ENCODE assay signal across 35 cellular contexts in genomic region chr2:133919285-133919684, GRCh38.
"Had no signal": no experiment of that assay in that cellular context is flagged by ENCODE, and none has a peak within 500 bp of the region (broad histone marks: within the 10 kb centered on the region; RNA-seq: fewer than 3 reads in every experiment).

No MANE protein-coding gene starts in this region.

- H3K4me1 ChIP-seq: Peyer's patch had no signal

- H3K27ac ChIP-seq: brain microvascular endothelial cell, Peyer's patch, RWPE1, VCaP had no signal

- H3K27me3 ChIP-seq: brain microvascular endothelial cell, Peyer's patch had no signal

- DNase-seq: activated B cell treated with CpG ODN at 0.5 μM for 24 hours; activated CD4-positive, alpha-beta memory T cell treated with anti-CD3 and anti-CD28 coated beads for 36 hours; activated CD4-positive, alpha-beta T cell treated with anti-CD3 and anti-CD28 coated beads for 4 hours; activated CD4-positive, alpha-beta T cell treated with anti-CD3 and anti-CD28 coated beads, Interleukin-2, amount 50 U/mL, for 1 hour; activated CD4-positive, CD25-positive, alpha-beta regulatory T cell treated with anti-CD3 and anti-CD28 coated beads, Interleukin-2, amount 50 U/mL, for 72 hours; activated CD8-positive, alpha-beta memory T cell treated with anti-CD3 and anti-CD28 coated beads, Interleukin-2, amount 50 U/mL, for 4 hours; activated effector memory CD4-positive, alpha-beta T cell treated with Interleukin-2 at 50 U/mL for 16 hours; activated naive CD4-positive, alpha-beta T cell treated with anti-CD3 and anti-CD28 coated beads, Interleukin-2, amount 10 ng/mL, durations not matched to agents 7 days and 5 days; activated naive CD8-positive, alpha-beta T cell treated with anti-CD3 and anti-CD28 coated beads, Interleukin-2, amount 50 U/mL, for 24 hours; activated T-cell treated with anti-CD3 and anti-CD28 coated beads for 4 hours; activated T-cell treated with anti-CD3 and anti-CD28 coated beads, Interleukin-2, amount 50 U/mL, for 4 hours; anterior cingulate cortex; brain microvascular endothelial cell; central memory CD4-positive, alpha-beta T cell; Karpas-422; NCI-H1048; NCI-H1105 treated with DMSO at 0.1 percent for 48 hours; NCI-H1436; NCI-H1694; NCI-H1930; NCI-H345; NCI-H510A; NCI-H526; NCI-H748 treated with DMSO at 0.1 percent for 48 hours; NK-92 treated with Interleukin-12 subunit alpha and Interleukin-12 subunit beta, amount 100 ng/mL, for 24 hours; PC-3; Peyer's patch; SIG-M5; T-helper 1 cell; T-helper 2 cell; T-helper 9 cell had no signal

- H3K9me3 ChIP-seq: Peyer's patch had no signal

- H3K4me3 ChIP-seq: Peyer's patch had no signal

- ATAC-seq: activated naive CD8-positive, alpha-beta T cell treated with anti-CD3 and anti-CD28 coated beads, Interleukin-2, amount 50 U/mL, for 24 hours; activated T-cell treated with anti-CD3 and anti-CD28 coated beads, Interleukin-2, amount 50 U/mL, for 4 hours; PC-3; Right ventricle myocardium inferior; SK-N-SH treated with all-trans-retinoic acid at 6 μM for 48 hours had no signal
